10 cellular contexts compared by ENCODE assay signal in genomic region chr19:12331211-12331941, GRCh38. TPM values are rescaled to one million over a fixed set of nuclear protein-coding genes. Genes with fewer than 3 reads are reported as not detected.
DNase-seq lines count a peak whose midpoint lies in the region; ATAC-seq and TF ChIP-seq lines count a peak whose summit lies in the region.
"Had no signal": no experiment of that assay in that cellular context is flagged by ENCODE, and none has a peak within 500 bp of the region (broad histone marks: within the 10 kb centered on the region; RNA-seq: fewer than 3 reads in every experiment).

No MANE protein-coding gene starts in this region.

- no peak overlapping the region for H3K27ac ChIP-seq in foreskin keratinocyte
- H3K27ac ChIP-seq: SJSA1 had no signal

- TF ChIP-seq CTCF in chondrocyte (IDR thresholded peaks at IDR 0.05) (no peak), foreskin keratinocyte (conservative IDR thresholded peaks at IDR 0.05) (no peak)

- H3K4me3 Mint-ChIP-seq in activated naive CD8-positive, alpha-beta T cell = peak overlapping the region; percentile 95
- no peak overlapping the region for H3K4me3 Mint-ChIP-seq in chondrocyte (ENCODE audit: unreplicated experiment)

- ATAC-seq in GM18505 (IDR thresholded peaks at IDR 0.05; ENCODE audit: unreplicated experiment) = peak; percentile 31
- ATAC-seq in foreskin keratinocyte = no peak
- ATAC-seq in GM18519 (IDR thresholded peaks at IDR 0.05; ENCODE audit: low FRiP score, unreplicated experiment) = no peak

- peaks cover 57% of the 10 kb centered on the region for H3K4me1 Mint-ChIP-seq in activated naive CD8-positive, alpha-beta T cell (ENCODE audit: low read depth)
- peaks cover 11% of the 10 kb centered on the region for H3K4me1 Mint-ChIP-seq in chondrocyte (ENCODE audit: low read depth)

- H3K4me1 ChIP-seq in foreskin keratinocyte = no peaks in the 10 kb centered on the region
- H3K4me1 ChIP-seq: SJSA1 had no signal

- TF ChIP-seq POLR2A in GM18505 (IDR thresholded peaks at IDR 0.05; ENCODE audit: borderline replicate concordance, extremely low read depth, insufficient read depth, insufficient read length) = peak; percentile 25

- H3K36me3 Mint-ChIP-seq in activated naive CD8-positive, alpha-beta T cell = peaks cover 7% of the 10 kb centered on the region
- no peaks in the 10 kb centered on the region for H3K36me3 Mint-ChIP-seq in chondrocyte (ENCODE audit: low read depth)

- H3K9me3 Mint-ChIP-seq in activated naive CD8-positive, alpha-beta T cell (ENCODE audit: low read depth) = no peaks in the 10 kb centered on the region
- no peaks in the 10 kb centered on the region for H3K9me3 Mint-ChIP-seq in chondrocyte (ENCODE audit: low read depth)

- no peaks in the 10 kb centered on the region for H3K27me3 Mint-ChIP-seq in activated naive CD8-positive, alpha-beta T cell
- no peaks in the 10 kb centered on the region for H3K27me3 Mint-ChIP-seq in chondrocyte (ENCODE audit: low read depth)

- DNase-seq in T-helper 1 cell (peak in 4 of 5 donors; percentile 14 to 22 (median 22)), ureter (ENCODE audit: low spot score) (no peak), chondrocyte (ENCODE audit: low spot score) (no peak), foreskin keratinocyte (no peak)
- peak; percentile 86 for DNase-seq in stimulated activated CD4-positive, alpha-beta T cell treated with anti-CD3 and anti-CD28 coated beads, Interleukin-15, amount 100 ng/mL, for 24 hours
- DNase-seq: left cardiac atrium had no signal

- H3K27ac Mint-ChIP-seq in activated naive CD8-positive, alpha-beta T cell = peak overlapping the region; percentile 89
- H3K27ac Mint-ChIP-seq in chondrocyte (ENCODE audit: unreplicated experiment) = no peak overlapping the region

- no peaks in the 10 kb centered on the region for H3K27me3 ChIP-seq in foreskin keratinocyte
- H3K27me3 ChIP-seq: SJSA1 had no signal

RNA-seq across cellular contexts. Expression of gene ZNF563, which starts 2.1 kb away (rescaled TPM):
- 7.1 TPM for total RNA-seq in ureter
- 1.2 to 2.5 TPM (median 2.5 TPM) in 3 replicates for total RNA-seq in chondrocyte
- 3.4 and 4.4 TPM in 2 replicates for total RNA-seq in foreskin keratinocyte
- 1.6 and 2.5 TPM in 2 replicates for polyA plus RNA-seq in foreskin keratinocyte

RNA-seq across cellular contexts. Expression of gene ZNF442, which starts 34.1 kb away (rescaled TPM):
- total RNA-seq in ureter (8.0 TPM), chondrocyte (2.6 to 3.4 TPM (median 3.3 TPM) in 3 replicates), foreskin keratinocyte (0.78 and 0.99 TPM in 2 replicates)
- 0.16 and 0.29 TPM in 2 replicates for polyA plus RNA-seq in foreskin keratinocyte

RNA-seq across cellular contexts. Expression of gene ZNF44, which starts 36.7 kb away (rescaled TPM):
- total RNA-seq in ureter = 34.4 TPM
- 4.7 to 7.2 TPM (median 5.8 TPM) in 3 replicates for total RNA-seq in chondrocyte
- total RNA-seq in foreskin keratinocyte = 4.1 and 5.0 TPM in 2 replicates
- 1.8 and 2.2 TPM in 2 replicates for polyA plus RNA-seq in foreskin keratinocyte

Comparison
In these comparisons a context has a peak if more than half of its experiments do, and no peak if none do; other contexts are left out.
1. DNase-seq: peak in T-helper 1 cell (4 of 5) and stimulated activated CD4-positive, alpha-beta T cell treated with anti-CD3 and anti-CD28 coated beads, Interleukin-15, amount 100 ng/mL, for 24 hours (single experiment); none in ureter (single experiment), chondrocyte (single experiment) and foreskin keratinocyte (0 of 2).